Comparison of ENCODE assay signal across 8 cellular contexts in genomic region chr7:23679898-23680416, GRCh38. TPM values are rescaled to one million over a fixed set of nuclear protein-coding genes. Genes with fewer than 3 reads are reported as not detected.
DNase-seq lines count a peak whose midpoint lies in the region; ATAC-seq and TF ChIP-seq lines count a peak whose summit lies in the region.

FAM221A (plus strand) TSS chr7:23680199; CDS start chr7:23680219, 20 bp downstream.

- H2BK5ac ChIP-seq in mesenchymal stem cell (ENCODE audit: low read depth, low read length, poor library complexity, severe bottlenecking): no peak within 1 kb of the TSS

- H4K8ac ChIP-seq in mesenchymal stem cell (ENCODE audit: low read length): peak within 1 kb of the TSS; percentile 80

- H3K9ac ChIP-seq in mesenchymal stem cell (ENCODE audit: low read length): peak within 1 kb of the TSS; percentile 57

- no peak within 1 kb of the TSS for H3K14ac ChIP-seq in mesenchymal stem cell (ENCODE audit: low read length in 2 of 2)

- CTCF ChIA-PET in A673 (lab: Charles Lee): interaction anchor here (1.1 kb wide), 1 partner anchor 22 kb away, joined by 6 read pairs; no protein-coding TSS in a partner anchor
- CTCF ChIA-PET in activated CD4-positive, alpha-beta memory T cell treated with anti-CD3 and anti-CD28 coated beads for 36 hours (lab: Charles Lee): interaction anchor here (0.6 to 3.2 kb wide), 10 partner anchors 9 to 1388 kb away, joined by 3 to 18 read pairs (median 4); partner anchors contain the start of gene CCDC126

- WGBS in mesenchymal stem cell: 2% methylated on average over 53 of the region's 53 CpGs

- H2BK120ac ChIP-seq in mesenchymal stem cell (ENCODE audit: low read depth, low read length): peak within 1 kb of the TSS; percentile 49

- H3K79me1 ChIP-seq in mesenchymal stem cell (replicated peaks; ENCODE audit: low read length, poor library complexity, severe bottlenecking): peaks cover 4% of the 10 kb centered on the region

- no peak within 1 kb of the TSS for H3K23ac ChIP-seq in mesenchymal stem cell (ENCODE audit: low read length in 2 of 2)

- H2BK12ac ChIP-seq in mesenchymal stem cell (ENCODE audit: low read length in 2 of 2): no peak within 1 kb of the TSS

- peak within 1 kb of the TSS; percentile 89 for H2AFZ ChIP-seq in mesenchymal stem cell (ENCODE audit: low read depth, low read length)

- no peak within 1 kb of the TSS for H2AK5ac ChIP-seq in mesenchymal stem cell (ENCODE audit: low read length, severe bottlenecking)

- peak within 1 kb of the TSS; percentile 96 for H3K4me2 ChIP-seq in mesenchymal stem cell (ENCODE audit: low read length, poor library complexity, severe bottlenecking)

- POLR2A ChIA-PET in A673 (lab: Charles Lee; ENCODE audit: low non-redundant PET): no interaction called here
- POLR2A ChIA-PET in activated CD4-positive, alpha-beta memory T cell treated with anti-CD3 and anti-CD28 coated beads for 36 hours (lab: Charles Lee): interaction anchor here (0.5 to 0.6 kb wide), 2 partner anchors 31 to 37 kb away, joined by 3 to 4 read pairs; partner anchors contain the start of gene STK31

- H3K4me3 Mint-ChIP-seq in activated CD4-positive, alpha-beta memory T cell treated with anti-CD3 and anti-CD28 coated beads for 36 hours: peak within 1 kb of the TSS; percentile 84

- no peaks in the 10 kb centered on the region for H3K4me1 ChIP-seq in A673 (ENCODE audit: insufficient read depth, low read length, poor library complexity, severe bottlenecking)
- H3K4me1 ChIP-seq in mesenchymal stem cell (ENCODE audit: control insufficient read depth, insufficient read depth, low read depth, low read length): peaks cover 11% of the 10 kb centered on the region

- H3K27ac ChIP-seq in A673 (ENCODE audit: low read depth, low read length, poor library complexity, severe bottlenecking): peak within 1 kb of the TSS; percentile 52
- no peak within 1 kb of the TSS for H3K27ac ChIP-seq in mesenchymal stem cell (ENCODE audit: low read length, poor library complexity, severe bottlenecking)

- peak; percentile 77 for TF ChIP-seq CTCF in A673 (conservative IDR thresholded peaks at IDR 0.05; ENCODE audit: low read depth, low read length)

- ATAC-seq in GM18858 (IDR thresholded peaks at IDR 0.05; ENCODE audit: unreplicated experiment) (peak; percentile 94), HG03066 (IDR thresholded peaks at IDR 0.05; ENCODE audit: low read depth, unreplicated experiment) (peak; percentile 84)

- H3K18ac ChIP-seq in mesenchymal stem cell (ENCODE audit: low read depth in 1 of 2, low read length in 2 of 2): peak within 1 kb of the TSS; percentile 43 to 70

- no peaks in the 10 kb centered on the region for H3K36me3 ChIP-seq in A673 (ENCODE audit: insufficient read depth, low read length, poor library complexity, severe bottlenecking)
- H3K36me3 ChIP-seq in mesenchymal stem cell (ENCODE audit: control insufficient read depth in 1 of 2, insufficient read depth in 2 of 2, low read depth in 1 of 2, low read length in 2 of 2): no peaks in the 10 kb centered on the region

- peaks cover 9% of the 10 kb centered on the region for H3K4me1 Mint-ChIP-seq in activated CD4-positive, alpha-beta memory T cell treated with anti-CD3 and anti-CD28 coated beads for 36 hours (ENCODE audit: low read depth)

- peaks cover 5% of the 10 kb centered on the region for H3K27me3 Mint-ChIP-seq in activated CD4-positive, alpha-beta memory T cell treated with anti-CD3 and anti-CD28 coated beads for 36 hours

- no peaks in the 10 kb centered on the region for H3K9me3 ChIP-seq in A673 (ENCODE audit: low read depth, low read length, poor library complexity, severe bottlenecking)
- no peaks in the 10 kb centered on the region for H3K9me3 ChIP-seq in mesenchymal stem cell (ENCODE audit: control insufficient read depth, low read length)

- intact Hi-C loops in A673 (cut with micrococcal nuclease; ENCODE audit: unreplicated experiment): no loop called here
- intact Hi-C loops in activated CD4-positive, alpha-beta memory T cell treated with anti-CD3 and anti-CD28 coated beads for 36 hours (cut with micrococcal nuclease): loop anchor here (1.0 to 10.0 kb wide), 3 partner anchors 85 to 895 kb away; partner anchors contain the start of genes NUP42 and PALS2

- no peaks in the 10 kb centered on the region for H3K36me3 Mint-ChIP-seq in activated CD4-positive, alpha-beta memory T cell treated with anti-CD3 and anti-CD28 coated beads for 36 hours

- peak within 1 kb of the TSS in 1 of 2 experiments; percentile 61 for H3K4ac ChIP-seq in mesenchymal stem cell (ENCODE audit: low read depth in 1 of 2, low read length in 2 of 2)

- no peak within 1 kb of the TSS for H2BK15ac ChIP-seq in mesenchymal stem cell (ENCODE audit: low read depth, poor library complexity, severe bottlenecking)

- H3K27me3 ChIP-seq in A673 (replicated peaks; ENCODE audit: insufficient read depth, low read depth, low read length, poor library complexity) (no peaks in the 10 kb centered on the region), mesenchymal stem cell (ENCODE audit: control insufficient read depth in 1 of 2, insufficient read depth in 1 of 2, low read length in 2 of 2) (no peaks in the 10 kb centered on the region)

- H3K4me3 ChIP-seq in A673 (ENCODE audit: low read depth, low read length, poor library complexity, severe bottlenecking) (peak within 1 kb of the TSS; percentile 57), mesenchymal stem cell (ENCODE audit: insufficient read depth in 1 of 2, low read depth in 1 of 2, low read length in 2 of 2) (peak within 1 kb of the TSS; percentile 82 to 89)

- no peak within 1 kb of the TSS for H4K91ac ChIP-seq in mesenchymal stem cell (ENCODE audit: low read length)

- no peaks in the 10 kb centered on the region for H3K9me3 Mint-ChIP-seq in activated CD4-positive, alpha-beta memory T cell treated with anti-CD3 and anti-CD28 coated beads for 36 hours

- DNase-seq in A673 (ENCODE audit: low spot score) (peak; percentile 87), NCI-H2171 treated with DMSO at 0.1 percent for 48 hours (lab: John Stamatoyannopoulos, UW) (peak; percentile 78), mesenchymal stem cell (peak; percentile 79)
- DNase-seq in activated CD4-positive, alpha-beta memory T cell treated with anti-CD3 and anti-CD28 coated beads for 36 hours: peak; percentile 90
- DNase-seq in effector CD4-positive, alpha-beta T cell: peak; percentile 76
- DNase-seq in stimulated activated CD8-positive, alpha-beta memory T cell treated with anti-CD3 and anti-CD28 coated beads, Interleukin-12 subunit alpha, Interleukin-12 subunit beta, amount 100 ng/mL, for 1 hour (ENCODE audit: low read depth): peak; percentile 63

- H3K27ac Mint-ChIP-seq in activated CD4-positive, alpha-beta memory T cell treated with anti-CD3 and anti-CD28 coated beads for 36 hours: peak within 1 kb of the TSS; percentile 73

- no TSS peak for BruUV-seq in A673 (replicated peaks; lab: Mats Ljungman, UMichigan)

RNA-seq across cellular contexts. Expression of gene FAM221A, which starts in this region (rescaled TPM):
- total RNA-seq in A673 (2021): 8.2 and 12.0 TPM in 2 replicates
- total RNA-seq in activated CD4-positive, alpha-beta memory T cell treated with anti-CD3 and anti-CD28 coated beads for 36 hours: 10 to 100 TPM in 1 of 2 experiments, 1 to 10 TPM in 1; 9.0 to 10.7 TPM
- 1.0 TPM for polyA plus RNA-seq in mesenchymal stem cell (2013, experiment 1 of 2)
- polyA plus RNA-seq in mesenchymal stem cell (2013, experiment 2 of 2): 1.4 TPM
